In genomic region chr1:154558610-154559495, GRCh38 we compare ENCODE assay signal across 8 cellular contexts. TPM values are rescaled to one million over a fixed set of nuclear protein-coding genes. Genes with fewer than 3 reads are reported as not detected.
DNase-seq lines count a peak whose midpoint lies in the region; ATAC-seq and TF ChIP-seq lines count a peak whose summit lies in the region.

Gene UBE2Q1 (minus strand): TSS chr1:154558662. CDS start chr1:154558553, 109 bp downstream.

- peak; percentile 85 for ATAC-seq in HG03196 (IDR thresholded peaks at IDR 0.05; ENCODE audit: unreplicated experiment)
- peak; percentile 88 for ATAC-seq in activated B cell treated with CpG ODN at 0.5 μM for 24 hours (ENCODE audit: low read depth)

- peak; percentile 97 for DNase-seq in AG08395 (ENCODE audit: low spot score)
- peak; percentile 100 for DNase-seq in NCI-H345 (lab: John Stamatoyannopoulos, UW)
- peak; percentile 98 for DNase-seq in activated B cell treated with CpG ODN at 0.5 μM for 24 hours
- peak; percentile 85 to 100 (median 99) for DNase-seq in caudate nucleus (lab: John Stamatoyannopoulos, UW)
- DNase-seq in immature natural killer cell = peak; percentile 100
- DNase-seq in spleen = peak; percentile 100

- H3K4me3 Mint-ChIP-seq in activated B cell treated with CpG ODN at 0.5 μM for 24 hours (peak within 1 kb of the TSS; percentile 95), immature natural killer cell (peak within 1 kb of the TSS; percentile 92 to 97 (median 95))

- H3K27me3 Mint-ChIP-seq in activated B cell treated with CpG ODN at 0.5 μM for 24 hours (no peaks in the 10 kb centered on the region), immature natural killer cell (ENCODE audit: low read depth in 3 of 3) (peaks cover 6 to 8% (median 7%) of the 10 kb centered on the region in 3 donors)

- TF ChIP-seq POLR2A in GM18951 (IDR thresholded peaks at IDR 0.05; ENCODE audit: extremely low read depth, insufficient read depth, insufficient read length) = peak; percentile 64
- TF ChIP-seq POLR2A in spleen (IDR thresholded peaks at IDR 0.05) = no peak

- peaks cover 15 to 54% (median 32%) of the 10 kb centered on the region in 6 donors for H3K4me1 ChIP-seq in spleen

- CTCF ChIA-PET in activated B cell treated with CpG ODN at 0.5 μM for 24 hours (lab: Charles Lee) = interaction anchor here (0.6 to 2.5 kb wide), 24 partner anchors 9 to 526 kb away, joined by 3 to 39 read pairs (median 6); partner anchors contain the start of genes ADAM15, CHRNB2, KCNN3 and PMVK

- in situ Hi-C loops in GM18951 (cut with MboI; ENCODE audit: low sequenced_read_pairs, unreplicated experiment) = loop anchor here (25.0 kb wide), 1 partner anchor 328 kb away; no protein-coding TSS in a partner anchor

- H3K36me3 ChIP-seq in spleen = peaks cover 12 to 29% (median 21%) of the 10 kb centered on the region in 6 donors

- intact Hi-C loops in activated B cell treated with CpG ODN at 0.5 μM for 24 hours (cut with micrococcal nuclease) = loop anchor here (1.0 to 10.0 kb wide), 17 partner anchors 49 to 832 kb away; partner anchors contain the start of genes ADAR, ATP8B2, CKS1B and INTS3
- intact Hi-C loops in spleen (cut with DNase I; ENCODE audit: low total_unique reads) = loop anchor here (5.0 kb wide), 1 partner anchor 67 kb away; no protein-coding TSS in a partner anchor

- peak within 1 kb of the TSS; percentile 53 to 98 (median 88) for H3K4me3 ChIP-seq in spleen

- POLR2A ChIA-PET in activated B cell treated with CpG ODN at 0.5 μM for 24 hours (lab: Charles Lee) = interaction anchor here (0.6 to 1.5 kb wide), 11 partner anchors 67 to 905 kb away, joined by 3 to 10 read pairs (median 4); partner anchors contain the start of gene PBXIP1

- WGBS in spleen, 5 donors = 0% methylated on average over 35 to 77 of the region's 77 CpGs

- TF ChIP-seq CTCF in activated B cell treated with CpG ODN at 0.5 μM for 24 hours (IDR thresholded peaks at IDR 0.05) (no peak), spleen (IDR thresholded peaks at IDR 0.05 in 8 of 11, conservative IDR thresholded peaks at IDR 0.05 in 3 of 11) (peak in 1 of 11 experiments; percentile 24)

- no peaks in the 10 kb centered on the region for H3K27me3 ChIP-seq in spleen (replicated peaks in 1 of 7)

- peak within 1 kb of the TSS; percentile 97 for H3K27ac ChIP-seq in caudate nucleus (ENCODE audit: low read depth, low read length)
- H3K27ac ChIP-seq in spleen = peak within 1 kb of the TSS; percentile 63 to 96 (median 90)

- no peaks in the 10 kb centered on the region for H3K9me3 ChIP-seq in spleen

- H3K4me1 Mint-ChIP-seq in activated B cell treated with CpG ODN at 0.5 μM for 24 hours (peaks cover 35% of the 10 kb centered on the region), immature natural killer cell (peaks cover 36 to 48% of the 10 kb centered on the region in 2 donors)

- peak within 1 kb of the TSS; percentile 91 for H3K27ac Mint-ChIP-seq in activated B cell treated with CpG ODN at 0.5 μM for 24 hours
- H3K27ac Mint-ChIP-seq in immature natural killer cell = peak within 1 kb of the TSS; percentile 91 to 97 (median 96)

- H3K9me3 Mint-ChIP-seq in activated B cell treated with CpG ODN at 0.5 μM for 24 hours (no peaks in the 10 kb centered on the region), immature natural killer cell (no peaks in the 10 kb centered on the region)

- H3K36me3 Mint-ChIP-seq in activated B cell treated with CpG ODN at 0.5 μM for 24 hours (ENCODE audit: low read depth) = peaks cover 38% of the 10 kb centered on the region
- peaks cover 2 to 15% (median 6%) of the 10 kb centered on the region in 3 donors for H3K36me3 Mint-ChIP-seq in immature natural killer cell

RNA-seq across cellular contexts. Expression of gene UBE2Q1, which starts in this region (rescaled TPM):
- 96.5 and 104 TPM in 2 replicates for total RNA-seq in activated B cell treated with CpG ODN at 0.5 μM for 24 hours
- polyA plus RNA-seq in immature natural killer cell = 10 to 100 TPM in 1 of 3 donors, 1 to 10 TPM in 2; 8.2 to 11.6 (median 9.7) TPM
- total RNA-seq in spleen = 100 to 1,000 TPM in 2 of 7 donors, 10 to 100 TPM in 5; 45.0 to 119 (median 95.1) TPM
- 10 to 100 TPM; 25.8 to 40.3 (median 30.0) TPM for polyA plus RNA-seq in spleen

Comparison
In these comparisons a context has a peak if more than half of its experiments do, and no peak if none do; other contexts are left out.
1. Peak in every context shown above with its lines: DNase-seq, ATAC-seq, H3K4me3 ChIP-seq and H3K27ac ChIP-seq.